13 cellular contexts compared by ENCODE assay signal in the genomic region with DNA sequence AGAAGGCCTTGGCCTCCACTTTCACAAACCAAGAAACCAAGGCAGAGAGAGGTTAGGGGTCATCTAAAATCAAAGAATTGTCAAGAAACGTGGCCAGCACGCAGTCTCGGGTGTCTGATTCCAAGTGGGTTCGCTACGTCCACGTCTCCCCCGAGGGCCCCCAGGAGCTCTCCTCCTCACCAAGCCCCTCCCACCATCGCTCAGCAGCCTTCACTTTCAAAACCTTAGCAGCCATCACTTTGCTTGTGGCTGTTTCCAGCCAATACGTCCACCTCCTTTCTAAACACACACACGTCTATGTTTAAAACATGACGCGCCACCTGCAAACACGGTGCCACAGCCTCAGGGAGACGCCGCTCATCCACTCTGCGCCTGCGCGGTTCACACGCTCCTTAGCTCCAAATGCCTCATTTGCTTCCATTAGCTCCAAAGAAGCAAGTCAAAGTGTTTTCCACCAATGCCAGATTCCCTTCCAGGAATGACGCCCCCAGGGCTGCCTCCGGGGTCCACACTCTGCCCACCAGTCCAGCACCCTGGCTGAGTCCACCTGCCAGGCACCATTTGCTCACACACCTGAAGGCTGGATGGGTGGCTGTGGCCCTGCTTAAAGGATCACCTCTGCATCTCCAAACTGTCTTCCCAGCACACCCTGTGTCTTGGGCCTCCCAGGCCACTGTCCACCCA. TPM values are rescaled to one million over a fixed set of nuclear protein-coding genes. Genes with fewer than 3 reads are reported as not detected.
A peak's percentile ranks its signal among the peaks of the same experiment; 100 is the strongest.
DNase-seq lines count a peak whose midpoint lies in the region; ATAC-seq lines count a peak whose summit lies in the region.
"Had no signal": no experiment of that assay in that cellular context is flagged by ENCODE, and none has a peak within 500 bp of the region (broad histone marks: within the 10 kb centered on the region; RNA-seq: fewer than 3 reads in every experiment).

No MANE protein-coding gene starts in this region.

- H3K9me3 ChIP-seq in BLaER1 (no peaks in the 10 kb centered on the region), SJCRH30 (replicated peaks) (no peaks in the 10 kb centered on the region)
- no peaks in the 10 kb centered on the region for H3K9me3 ChIP-seq in CD8-positive, alpha-beta memory T cell (ENCODE audit: low read length)
- H3K9me3 ChIP-seq: Caco-2, testis had no signal

- peak overlapping the region; percentile 96 for H3K27ac ChIP-seq in BLaER1
- no peak overlapping the region for H3K27ac ChIP-seq in CD8-positive, alpha-beta memory T cell (ENCODE audit: low read depth, low read length)
- no peak overlapping the region for H3K27ac ChIP-seq in SJCRH30
- H3K27ac ChIP-seq: testis had no signal

- H3K4me1 ChIP-seq in BLaER1: peaks cover 90% of the 10 kb centered on the region
- H3K4me1 ChIP-seq in CD8-positive, alpha-beta memory T cell (ENCODE audit: insufficient read depth, low read length): peaks cover 83% of the 10 kb centered on the region
- H3K4me1 ChIP-seq in SJCRH30: peaks cover 12% of the 10 kb centered on the region; the same call in 1 of the 2 replicates

- peaks cover 0 to 4% of the 10 kb centered on the region in 2 donors for H3K27me3 Mint-ChIP-seq in CD8-positive, alpha-beta memory T cell
- no peaks in the 10 kb centered on the region for H3K27me3 Mint-ChIP-seq in activated naive CD8-positive, alpha-beta T cell treated with anti-CD3 and anti-CD28 coated beads, Interleukin-2, amount 10 ng/mL, durations not matched to agents 7 days and 5 days
- H3K27me3 Mint-ChIP-seq in naive thymus-derived CD8-positive, alpha-beta T cell: peaks cover 0 to 2% (median 0%) of the 10 kb centered on the region in 5 donors

- H3K36me3 Mint-ChIP-seq in CD8-positive, alpha-beta memory T cell: peaks cover 13 to 70% (median 14%) of the 10 kb centered on the region in 3 donors
- peaks cover 21% of the 10 kb centered on the region for H3K36me3 Mint-ChIP-seq in activated naive CD8-positive, alpha-beta T cell treated with anti-CD3 and anti-CD28 coated beads, Interleukin-2, amount 10 ng/mL, durations not matched to agents 7 days and 5 days
- H3K36me3 Mint-ChIP-seq in naive thymus-derived CD8-positive, alpha-beta T cell: peaks cover 17 to 38% (median 18%) of the 10 kb centered on the region in 3 donors

- peaks cover 81% of the 10 kb centered on the region for H4K20me1 ChIP-seq in BLaER1

- POLR2A ChIA-PET in CD8-positive, alpha-beta memory T cell (lab: Charles Lee): interaction anchor here (0.5 to 1.6 kb wide), 2 partner anchors 60 to 69 kb away, joined by 4 read pairs; no protein-coding TSS in a partner anchor
- POLR2A ChIA-PET in activated naive CD8-positive, alpha-beta T cell treated with anti-CD3 and anti-CD28 coated beads, Interleukin-2, amount 10 ng/mL, durations not matched to agents 7 days and 5 days (lab: Charles Lee): interaction anchor here (1.5 to 2.3 kb wide), 2 partner anchors 16 kb away, joined by 6 to 9 read pairs; no protein-coding TSS in a partner anchor
- POLR2A ChIA-PET in naive thymus-derived CD8-positive, alpha-beta T cell (lab: Charles Lee): interaction anchor here (1.3 to 13.0 kb wide), 8 partner anchors 8 to 95 kb away, joined by 4 to 207 read pairs (median 20); no protein-coding TSS in a partner anchor

- H3K9me3 Mint-ChIP-seq in CD8-positive, alpha-beta memory T cell: no peaks in the 10 kb centered on the region
- peaks cover 4% of the 10 kb centered on the region for H3K9me3 Mint-ChIP-seq in activated naive CD8-positive, alpha-beta T cell treated with anti-CD3 and anti-CD28 coated beads, Interleukin-2, amount 10 ng/mL, durations not matched to agents 7 days and 5 days
- peaks cover 0 to 3% (median 0%) of the 10 kb centered on the region in 9 donors for H3K9me3 Mint-ChIP-seq in naive thymus-derived CD8-positive, alpha-beta T cell

- CTCF ChIA-PET in CD8-positive, alpha-beta memory T cell (lab: Charles Lee): interaction anchor here (0.8 to 9.0 kb wide), 5 partner anchors 15 to 102 kb away, joined by 3 to 60 read pairs (median 3); no protein-coding TSS in a partner anchor

- peaks cover 73 to 94% (median 82%) of the 10 kb centered on the region in 3 donors for H3K4me1 Mint-ChIP-seq in CD8-positive, alpha-beta memory T cell
- peaks cover 65% of the 10 kb centered on the region for H3K4me1 Mint-ChIP-seq in activated naive CD8-positive, alpha-beta T cell treated with anti-CD3 and anti-CD28 coated beads, Interleukin-2, amount 10 ng/mL, durations not matched to agents 7 days and 5 days
- peaks cover 51 to 90% (median 75%) of the 10 kb centered on the region in 4 donors for H3K4me1 Mint-ChIP-seq in naive thymus-derived CD8-positive, alpha-beta T cell

- H3K4me3 ChIP-seq in BLaER1 (no peak overlapping the region), SJCRH30 (no peak overlapping the region)
- H3K4me3 ChIP-seq in CD8-positive, alpha-beta memory T cell (ENCODE audit: low read length): peak overlapping the region; percentile 11
- H3K4me3 ChIP-seq: testis had no signal

- peak overlapping the region; percentile 99 for H3K4me2 ChIP-seq in BLaER1

- no peak for ATAC-seq in activated naive CD8-positive, alpha-beta T cell treated with anti-CD3 and anti-CD28 coated beads, Interleukin-2, amount 10 ng/mL, durations not matched to agents 7 days and 5 days (ENCODE audit: low read depth)
- ATAC-seq in naive thymus-derived CD8-positive, alpha-beta T cell: no peak
- ATAC-seq in GM21447 (IDR thresholded peaks at IDR 0.05; ENCODE audit: unreplicated experiment): no peak

- peak in 1 of 5 donors; percentile 26 for DNase-seq in CD8-positive, alpha-beta memory T cell
- DNase-seq in activated naive CD8-positive, alpha-beta T cell treated with anti-CD3 and anti-CD28 coated beads, Interleukin-2, amount 10 ng/mL, durations not matched to agents 7 days and 5 days: no peak
- DNase-seq in naive thymus-derived CD8-positive, alpha-beta T cell: peak in 2 of 10 donors; percentile 21 to 59
- DNase-seq in NCI-H2107 treated with DMSO at 0.1 percent for 48 hours (lab: John Stamatoyannopoulos, UW; ENCODE audit: unreplicated experiment) (no peak), SJCRH30 (no peak)
- no peak for DNase-seq in activated CD8-positive, alpha-beta memory T cell treated with anti-CD3 and anti-CD28 coated beads, Interleukin-2, amount 50 U/mL, for 48 hours
- DNase-seq: Caco-2, NCI-H1105 treated with DMSO at 0.1 percent for 48 hours, NCI-H446 treated with DMSO at 0.1 percent for 48 hours, T1000, testis had no signal

- H3K27ac Mint-ChIP-seq in CD8-positive, alpha-beta memory T cell: peak overlapping the region; percentile 80 to 99 (median 94)
- peak overlapping the region; percentile 76 for H3K27ac Mint-ChIP-seq in activated naive CD8-positive, alpha-beta T cell treated with anti-CD3 and anti-CD28 coated beads, Interleukin-2, amount 10 ng/mL, durations not matched to agents 7 days and 5 days
- H3K27ac Mint-ChIP-seq in naive thymus-derived CD8-positive, alpha-beta T cell: peak overlapping the region; percentile 88 to 100 (median 97)

- H3K36me3 ChIP-seq in BLaER1 (peaks cover 5% of the 10 kb centered on the region; the same call in 1 of the 2 replicates), SJCRH30 (no peaks in the 10 kb centered on the region)
- peaks cover 17% of the 10 kb centered on the region for H3K36me3 ChIP-seq in CD8-positive, alpha-beta memory T cell (ENCODE audit: insufficient read depth, low read length)

- peak overlapping the region; percentile 51 to 100 (median 100) for H3K4me3 Mint-ChIP-seq in CD8-positive, alpha-beta memory T cell
- H3K4me3 Mint-ChIP-seq in activated naive CD8-positive, alpha-beta T cell treated with anti-CD3 and anti-CD28 coated beads, Interleukin-2, amount 10 ng/mL, durations not matched to agents 7 days and 5 days: peak overlapping the region; percentile 28
- peak overlapping the region; percentile 94 to 100 (median 98) for H3K4me3 Mint-ChIP-seq in naive thymus-derived CD8-positive, alpha-beta T cell

- H3K9ac ChIP-seq in BLaER1: peak overlapping the region; percentile 86

- H3K27me3 ChIP-seq in BLaER1 (no peaks in the 10 kb centered on the region), SJCRH30 (no peaks in the 10 kb centered on the region)
- no peaks in the 10 kb centered on the region for H3K27me3 ChIP-seq in CD8-positive, alpha-beta memory T cell (ENCODE audit: insufficient read depth, low read length, poor library complexity, severe bottlenecking)
- H3K27me3 ChIP-seq: testis had no signal

RNA-seq across cellular contexts. Expression of gene RASA3, which starts 5.5 kb away (rescaled TPM):
- 10 to 100 TPM; 26.4 to 27.1 TPM for total RNA-seq in CD8-positive, alpha-beta memory T cell
- 123 TPM for polyA plus RNA-seq in CD8-positive, alpha-beta memory T cell
- total RNA-seq in activated naive CD8-positive, alpha-beta T cell treated with anti-CD3 and anti-CD28 coated beads, Interleukin-2, amount 10 ng/mL, durations not matched to agents 7 days and 5 days: 10 to 100 TPM; 65.6 to 73.9 TPM
- 100 to 1,000 TPM; 194 to 196 TPM for total RNA-seq in naive thymus-derived CD8-positive, alpha-beta T cell
- 100 to 1,000 TPM in 2 of 3 donors, 10 to 100 TPM in 1; 62.2 to 169 (median 105) TPM for polyA plus RNA-seq in naive thymus-derived CD8-positive, alpha-beta T cell
- total RNA-seq in SJCRH30 (2014; rRNA removed; shearing (Covaris generic)): 18.6 and 20.5 TPM in 2 replicates

RNA-seq across cellular contexts. Expression of gene CFAP97D2, which starts 52.1 kb away (rescaled TPM):
- not detected for total RNA-seq in CD8-positive, alpha-beta memory T cell
- polyA plus RNA-seq in CD8-positive, alpha-beta memory T cell: 0.31 TPM
- total RNA-seq in activated naive CD8-positive, alpha-beta T cell treated with anti-CD3 and anti-CD28 coated beads, Interleukin-2, amount 10 ng/mL, durations not matched to agents 7 days and 5 days: under 1 TPM in 1 of 2 experiments, not detected in 1; 0.22 TPM
- total RNA-seq in naive thymus-derived CD8-positive, alpha-beta T cell: 1 to 10 TPM; 1.5 to 2.0 TPM
- polyA plus RNA-seq in naive thymus-derived CD8-positive, alpha-beta T cell: 1 to 10 TPM; 2.6 to 4.8 (median 3.7) TPM
- total RNA-seq in SJCRH30 (2014; rRNA removed; shearing (Covaris generic)): 0.58 and 0.71 TPM in 2 replicates
- total RNA-seq: Caco-2 had no signal

Comparison
In these comparisons a context has a peak if more than half of its experiments do, and no peak if none do; other contexts are left out.
1. H3K4me3 Mint-ChIP-seq: peak in every context shown above with its lines; median percentile 100 in CD8-positive, alpha-beta memory T cell; 98 in naive thymus-derived CD8-positive, alpha-beta T cell; 28 in activated naive CD8-positive, alpha-beta T cell treated with anti-CD3 and anti-CD28 coated beads, Interleukin-2, amount 10 ng/mL, durations not matched to agents 7 days and 5 days.